In genomic region chr10:4807803-4808507, GRCh38 we compare ENCODE assay signal across 10 cellular contexts. TPM values are rescaled to one million over a fixed set of nuclear protein-coding genes. Genes with fewer than 3 reads are reported as not detected.
A peak's percentile ranks its signal among the peaks of the same experiment; 100 is the strongest.
DNase-seq lines count a peak whose midpoint lies in the region; ATAC-seq and TF ChIP-seq lines count a peak whose summit lies in the region.
"Had no signal": no experiment of that assay in that cellular context is flagged by ENCODE, and none has a peak within 500 bp of the region (broad histone marks: within the 10 kb centered on the region; RNA-seq: fewer than 3 reads in every experiment).

No MANE protein-coding gene starts in this region.

- H3K4me1 ChIP-seq in PC-3 (ENCODE audit: insufficient read depth, low read length), result peaks cover 19% of the 10 kb centered on the region

- BruUV-seq in Calu3 (replicated peaks; lab: Mats Ljungman, UMichigan) (no TSS peak), PC-3 (replicated peaks; lab: Mats Ljungman, UMichigan) (no TSS peak)

- H3K4me3 Mint-ChIP-seq in Calu3 (ENCODE audit: low read depth, unreplicated experiment), result no peak overlapping the region
- H3K4me3 Mint-ChIP-seq in activated CD4-positive, alpha-beta T cell treated with anti-CD3 and anti-CD28 coated beads, Interleukin-2, amount 10 ng/mL, durations not matched to agents 24 days and 14 days, result no peak overlapping the region
- H3K4me3 Mint-ChIP-seq: central memory CD8-positive, alpha-beta T cell; nephron had no signal

- no peaks in the 10 kb centered on the region for H3F3A ChIP-seq in PC-3 (ENCODE audit: low read length, unreplicated experiment)

- peak overlapping the region; percentile 73 for H3K4me2 ChIP-seq in PC-3 (ENCODE audit: low read length)

- H2AFZ ChIP-seq in PC-3 (ENCODE audit: low read length), result peak overlapping the region; percentile 50; the same call in 1 of the 2 replicates

- H3K4me3 ChIP-seq in PC-3 (ENCODE audit: low read length), result no peak overlapping the region

- H4K20me1 ChIP-seq in PC-3 (ENCODE audit: low read length), result no peaks in the 10 kb centered on the region

- no peaks in the 10 kb centered on the region for H3K27me3 Mint-ChIP-seq in Calu3 (ENCODE audit: unreplicated experiment)
- peaks cover 17% of the 10 kb centered on the region for H3K27me3 Mint-ChIP-seq in activated CD4-positive, alpha-beta T cell treated with anti-CD3 and anti-CD28 coated beads, Interleukin-2, amount 10 ng/mL, durations not matched to agents 24 days and 14 days

- ATAC-seq in GM21825 (IDR thresholded peaks at IDR 0.05; ENCODE audit: unreplicated experiment) (peak; percentile 67), PC-3 (peak; percentile 72)

- no peaks in the 10 kb centered on the region for H3K36me3 Mint-ChIP-seq in Calu3 (ENCODE audit: insufficient read depth, unreplicated experiment)
- H3K36me3 Mint-ChIP-seq in activated CD4-positive, alpha-beta T cell treated with anti-CD3 and anti-CD28 coated beads, Interleukin-2, amount 10 ng/mL, durations not matched to agents 24 days and 14 days (ENCODE audit: low read depth), result no peaks in the 10 kb centered on the region

- peak overlapping the region; percentile 67 for H3K9ac ChIP-seq in PC-3 (ENCODE audit: low read length)

- H3K79me2 ChIP-seq in PC-3 (ENCODE audit: low read length), result no peaks in the 10 kb centered on the region

- intact Hi-C loops in Calu3 (cut with micrococcal nuclease; ENCODE audit: unreplicated experiment), result no loop called here
- intact Hi-C loops in PC-3 (cut with micrococcal nuclease), result no loop called here
- intact Hi-C loops in activated CD4-positive, alpha-beta T cell treated with anti-CD3 and anti-CD28 coated beads, Interleukin-2, amount 10 ng/mL, durations not matched to agents 24 days and 14 days (cut with micrococcal nuclease), result no loop called here

- DNase-seq in Calu3 (no peak), PC-3 (peak; percentile 74), glomerular endothelial cell (ENCODE audit: extremely low read depth, low read depth, low spot score) (peak; percentile 96), activated gamma-delta T cell treated with Interleukin-2 at 50 U/mL for 16 hours (no peak)
- DNase-seq in activated CD4-positive, alpha-beta T cell treated with anti-CD3 and anti-CD28 coated beads, Interleukin-2, amount 10 ng/mL, durations not matched to agents 24 days and 14 days, result no peak
- DNase-seq in activated CD8-positive, alpha-beta memory T cell treated with anti-CD3 and anti-CD28 coated beads for 24 hours, result no peak
- no peak for DNase-seq in activated T-cell treated with anti-CD3 and anti-CD28 coated beads, Interleukin-2, amount 50 U/mL, for 48 hours

- H3K4me1 Mint-ChIP-seq in Calu3 (ENCODE audit: low read depth, unreplicated experiment), result peaks cover 27% of the 10 kb centered on the region
- H3K4me1 Mint-ChIP-seq in activated CD4-positive, alpha-beta T cell treated with anti-CD3 and anti-CD28 coated beads, Interleukin-2, amount 10 ng/mL, durations not matched to agents 24 days and 14 days, result no peaks in the 10 kb centered on the region
- H3K4me1 Mint-ChIP-seq: central memory CD8-positive, alpha-beta T cell had no signal

- POLR2A ChIA-PET in PC-3 (lab: Charles Lee; ENCODE audit: unreplicated experiment), result no interaction called here

- no peaks in the 10 kb centered on the region for H3K9me2 ChIP-seq in PC-3 (replicated peaks; ENCODE audit: low read length)

- no peaks in the 10 kb centered on the region for H3K9me3 Mint-ChIP-seq in Calu3 (ENCODE audit: low read depth, unreplicated experiment)
- no peaks in the 10 kb centered on the region for H3K9me3 Mint-ChIP-seq in activated CD4-positive, alpha-beta T cell treated with anti-CD3 and anti-CD28 coated beads, Interleukin-2, amount 10 ng/mL, durations not matched to agents 24 days and 14 days
- H3K9me3 Mint-ChIP-seq: central memory CD8-positive, alpha-beta T cell; nephron had no signal

- peak overlapping the region; percentile 23 for H3K27ac Mint-ChIP-seq in Calu3 (ENCODE audit: unreplicated experiment)
- H3K27ac Mint-ChIP-seq in activated CD4-positive, alpha-beta T cell treated with anti-CD3 and anti-CD28 coated beads, Interleukin-2, amount 10 ng/mL, durations not matched to agents 24 days and 14 days, result no peak overlapping the region
- H3K27ac Mint-ChIP-seq: nephron had no signal

- peak overlapping the region; percentile 95 for H3K27ac ChIP-seq in PC-3 (ENCODE audit: low read length)

- no peaks in the 10 kb centered on the region for H3K36me3 ChIP-seq in PC-3 (ENCODE audit: low read depth, low read length)

- CTCF ChIA-PET in Calu3 (lab: Charles Lee), result interaction anchor here (0.6 kb wide), 1 partner anchor 162 kb away, joined by 4 read pairs; no protein-coding TSS in a partner anchor
- CTCF ChIA-PET in PC-3 (lab: Charles Lee), result interaction anchor here (0.6 kb wide), 1 partner anchor 26 kb away, joined by 5 read pairs; no protein-coding TSS in a partner anchor

- H3K9me3 ChIP-seq in PC-3 (ENCODE audit: low read length), result no peaks in the 10 kb centered on the region

- TF ChIP-seq CTCF in Calu3 (IDR thresholded peaks at IDR 0.05; ENCODE audit: unreplicated experiment) (no peak), PC-3 (conservative IDR thresholded peaks at IDR 0.05; ENCODE audit: low read depth, low read length) (no peak)

- no peaks in the 10 kb centered on the region for H3K27me3 ChIP-seq in PC-3 (ENCODE audit: low read length)

RNA-seq across cellular contexts. Expression of gene AKR1E2, which starts 18.1 kb away (rescaled TPM):
- 1.1 and 2.8 TPM in 2 replicates for total RNA-seq in Calu3 (2022)
- 0.36 TPM in 1 of 2 replicates, not detected in the other for total RNA-seq in PC-3 (2014; rRNA removed)
- total RNA-seq in glomerular endothelial cell, result 6.9 and 16.3 TPM in 2 replicates
- 6.6 and 7.9 TPM in 2 replicates for total RNA-seq in activated CD4-positive, alpha-beta T cell treated with anti-CD3 and anti-CD28 coated beads, Interleukin-2, amount 10 ng/mL, durations not matched to agents 24 days and 14 days

Comparison
In these comparisons a context has a peak if more than half of its experiments do, and no peak if none do; other contexts are left out.
1. DNase-seq: peak in PC-3 (single experiment) and glomerular endothelial cell (single experiment); none in Calu3 (single experiment), activated gamma-delta T cell treated with Interleukin-2 at 50 U/mL for 16 hours (single experiment), activated CD4-positive, alpha-beta T cell treated with anti-CD3 and anti-CD28 coated beads, Interleukin-2, amount 10 ng/mL, durations not matched to agents 24 days and 14 days (single experiment), activated CD8-positive, alpha-beta memory T cell treated with anti-CD3 and anti-CD28 coated beads for 24 hours (single experiment) and activated T-cell treated with anti-CD3 and anti-CD28 coated beads, Interleukin-2, amount 50 U/mL, for 48 hours (0 of 2).